17 cellular contexts compared by ENCODE assay signal in the genomic region with DNA sequence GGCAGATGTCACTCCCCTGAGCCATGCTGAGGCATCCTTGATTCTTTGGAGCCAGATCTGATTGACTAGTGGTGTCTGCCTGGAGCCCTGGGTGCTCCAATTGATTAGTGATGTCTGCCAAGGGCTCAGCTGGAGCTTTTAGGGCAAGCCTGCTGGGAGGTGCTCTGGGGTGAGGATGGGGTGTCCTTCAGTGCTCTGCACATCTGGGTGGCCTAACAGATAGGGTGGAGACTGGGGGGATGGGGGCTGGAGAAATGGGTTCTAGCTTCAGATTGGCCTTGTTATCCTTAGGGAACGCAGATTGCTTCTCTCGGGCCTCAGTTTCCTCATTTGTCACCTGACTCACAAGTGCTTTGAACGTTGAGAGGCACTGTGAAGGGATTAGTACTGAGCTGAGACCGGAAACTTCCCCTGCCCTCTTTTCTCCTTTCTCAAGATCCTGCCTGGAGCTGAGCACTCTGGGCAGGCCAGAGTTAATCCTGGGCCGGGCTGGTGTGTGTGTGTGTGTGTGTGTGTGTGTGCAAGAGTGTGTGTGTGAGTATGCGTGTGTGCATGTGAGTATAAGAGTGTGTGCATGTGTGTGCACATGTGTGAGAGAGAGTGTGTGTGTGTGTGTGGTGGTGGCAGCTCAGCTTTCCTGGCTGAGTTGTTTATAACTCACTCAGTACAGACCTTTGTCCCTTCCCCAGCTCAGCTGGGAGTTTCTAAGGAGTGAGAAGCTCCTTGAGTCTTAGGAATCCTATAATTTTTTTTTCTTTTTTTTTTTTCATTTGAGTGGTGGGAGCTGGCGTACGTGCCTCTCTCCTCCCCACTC. TPM values are rescaled to one million over a fixed set of nuclear protein-coding genes. Genes with fewer than 3 reads are reported as not detected.
DNase-seq lines count a peak whose midpoint lies in the region; ATAC-seq, FAIRE-seq and TF ChIP-seq lines count a peak whose summit lies in the region.
"Had no signal": no experiment of that assay in that cellular context is flagged by ENCODE, and none has a peak within 500 bp of the region (broad histone marks: within the 10 kb centered on the region; RNA-seq: fewer than 3 reads in every experiment).

No MANE protein-coding gene starts in this region.

- in situ Hi-C loops in transverse colon (cut with MboI; ENCODE audit: low pct_ligation_motif_present in 1 of 4, low pct_unique_long_range_greater_than_20kb in 1 of 4, low sequenced_read_pairs in 3 of 4): no loop called here

- no peak for FAIRE-seq in kidney (lab: Jason Lieb, UNC)

- H3K9ac ChIP-seq in SK-N-SH: no peak overlapping the region
- H3K9ac ChIP-seq in kidney (ENCODE audit: low read length in 2 of 2): no peak overlapping the region

- TF ChIP-seq EP300 in SK-N-SH (IDR thresholded peaks at IDR 0.05; ENCODE audit: borderline replicate concordance in 1 of 2, low read depth in 1 of 2, low read length in 1 of 2) (no peak), transverse colon (IDR thresholded peaks at IDR 0.05; ENCODE audit: low read depth) (no peak), ovary (IDR thresholded peaks at IDR 0.05) (no peak)

- no peaks in the 10 kb centered on the region for H3K36me3 ChIP-seq in SK-N-SH (replicated peaks in 1 of 2; ENCODE audit: control insufficient read depth in 1 of 2, insufficient read depth in 2 of 2, low read length in 1 of 2)
- H3K36me3 ChIP-seq in kidney (ENCODE audit: control insufficient read depth in 1 of 2, insufficient read depth in 2 of 2, low read length in 2 of 2): no peaks in the 10 kb centered on the region
- H3K36me3 ChIP-seq in transverse colon: no peaks in the 10 kb centered on the region
- H3K36me3 ChIP-seq in ovary: no peaks in the 10 kb centered on the region
- H3K36me3 ChIP-seq: ascending aorta had no signal

- TF ChIP-seq RAD21 in SK-N-SH (IDR thresholded peaks at IDR 0.05; ENCODE audit: low read length): no peak

- no peaks in the 10 kb centered on the region for H4K20me1 ChIP-seq in SK-N-SH (ENCODE audit: insufficient read depth)

- POLR2A ChIA-PET in SK-N-SH (lab: Yijun Ruan, JAX): no interaction called here

- H3F3A ChIP-seq in SK-N-SH (replicated peaks; ENCODE audit: insufficient read depth): no peaks in the 10 kb centered on the region

- CTCF ChIA-PET in SK-N-SH (lab: Yijun Ruan, JAX): interaction anchor here (0.6 to 2.3 kb wide), 4 partner anchors 8 to 60 kb away, joined by 3 to 10 read pairs (median 4); no protein-coding TSS in a partner anchor

- no peaks in the 10 kb centered on the region for H3K9me2 ChIP-seq in SK-N-SH

- H2AFZ ChIP-seq in SK-N-SH (ENCODE audit: low read depth): no peak overlapping the region

- TF ChIP-seq POLR2A in transverse colon (IDR thresholded peaks at IDR 0.05) (no peak), ovary (IDR thresholded peaks at IDR 0.05) (no peak)

- intact Hi-C loops in kidney (cut with DNase I): loop anchor here (10.0 kb wide), 1 partner anchor 131 kb away; no protein-coding TSS in a partner anchor
- intact Hi-C loops in transverse colon (cut with DNase I; ENCODE audit: low total_unique reads): no loop called here
- intact Hi-C loops in ovary (cut with DNase I): loop anchor here in 1 of 4 donors (5.0 kb wide), 1 partner anchor 64 kb away; no protein-coding TSS in a partner anchor

- no peaks in the 10 kb centered on the region for H3K9me3 ChIP-seq in SK-N-SH
- no peaks in the 10 kb centered on the region for H3K9me3 ChIP-seq in kidney (ENCODE audit: control insufficient read depth in 1 of 2, low read length in 2 of 2)
- H3K9me3 ChIP-seq in transverse colon: no peaks in the 10 kb centered on the region
- no peaks in the 10 kb centered on the region for H3K9me3 ChIP-seq in ovary
- H3K9me3 ChIP-seq: ascending aorta had no signal

- WGBS in SK-N-SH (ENCODE audit: low lambda C conversion rate): 74% methylated on average over 7 of the region's 8 CpGs
- 46 to 63% methylated on average over 2 to 8 of the region's 8 CpGs for WGBS in transverse colon (ENCODE audit: low coverage in 1 of 2), 2 donors
- 64 to 68% (median 68%) methylated on average over 8 of the region's 8 CpGs for WGBS in ovary, 3 donors

- H3K27me3 ChIP-seq in SK-N-SH (ENCODE audit: insufficient read depth) (no peaks in the 10 kb centered on the region), transverse colon (no peaks in the 10 kb centered on the region), ovary (no peaks in the 10 kb centered on the region)
- H3K27me3 ChIP-seq: ascending aorta had no signal

- DNase-seq in DMS53 (lab: John Stamatoyannopoulos, UW) (peak; percentile 25), DMS53 treated with DMSO at 0.1 percent for 48 hours (lab: John Stamatoyannopoulos, UW; ENCODE audit: unreplicated experiment) (no peak), SK-N-SH (peak; percentile 46), kidney (no peak), transverse colon (peak; percentile 60), HCEC 1CT (no peak), omental fat pad (ENCODE audit: low spot score) (no peak), ovary (no peak)
- DNase-seq: 8988T; activated CD4-positive, alpha-beta T cell treated with anti-CD3 and anti-CD28 coated beads, Interleukin-2, amount 50 U/mL, for 48 hours; CD4-positive, alpha-beta memory T cell; foreskin melanocyte; GF-D8; H7; natural killer cell; substantia nigra had no signal

- H3K4me1 ChIP-seq in SK-N-SH (ENCODE audit: control insufficient read depth in 1 of 2, insufficient read depth in 2 of 2, low read depth in 1 of 2, low read length in 1 of 2): peaks cover under 1 to 1% of the 10 kb centered on the region in 2 experiments; a peak in 2 of 4 replicates
- peaks cover 15 to 22% of the 10 kb centered on the region in 2 donors for H3K4me1 ChIP-seq in kidney (ENCODE audit: control insufficient read depth in 1 of 2, insufficient read depth in 1 of 2, low read depth in 1 of 2, low read length in 2 of 2)
- H3K4me1 ChIP-seq in transverse colon: peaks cover 17 to 58% (median 34%) of the 10 kb centered on the region in 4 donors
- no peaks in the 10 kb centered on the region for H3K4me1 ChIP-seq in ovary (ENCODE audit: insufficient read depth)

- ATAC-seq in omental fat pad (ENCODE audit: low FRiP score): no peak
- ATAC-seq: natural killer cell had no signal

- no peak overlapping the region for H3K4me2 ChIP-seq in SK-N-SH

- H3K27ac ChIP-seq in SK-N-SH (ENCODE audit: low read depth in 2 of 2, low read length in 1 of 2) (no peak overlapping the region), kidney (ENCODE audit: low read depth in 2 of 2, low read length in 2 of 2) (peak overlapping the region; percentile 27 to 57), transverse colon (peak overlapping the region; percentile 56 to 65 (median 62)), ovary (no peak overlapping the region)
- H3K27ac ChIP-seq: ascending aorta had no signal

- no peak for TF ChIP-seq CTCF in SK-N-SH (IDR thresholded peaks at IDR 0.05)
- TF ChIP-seq CTCF in kidney (IDR thresholded peaks at IDR 0.05; ENCODE audit: borderline replicate concordance, extremely low read depth, insufficient read depth): no peak
- no peak for TF ChIP-seq CTCF in transverse colon (IDR thresholded peaks at IDR 0.05)
- no peak for TF ChIP-seq CTCF in omental fat pad (IDR thresholded peaks at IDR 0.05)
- TF ChIP-seq CTCF in ovary (IDR thresholded peaks at IDR 0.05): no peak

- H3K79me2 ChIP-seq in SK-N-SH (ENCODE audit: insufficient read depth): no peaks in the 10 kb centered on the region

- H3K4me3 ChIP-seq in SK-N-SH (ENCODE audit: low read depth in 2 of 2, low read length in 1 of 2) (no peak overlapping the region), kidney (ENCODE audit: low read length in 2 of 2) (peak overlapping the region in 1 of 2 donors; percentile 37), transverse colon (no peak overlapping the region), ovary (no peak overlapping the region)
- H3K4me3 ChIP-seq: ascending aorta had no signal

TF ChIP-seq in SK-N-SH, 30 proteins besides CTCF, POLR2A, EP300 and RAD21 (continues in another document):
- TF ChIP-seq POLR2AphosphoS5 (IDR thresholded peaks at IDR 0.05; ENCODE audit: low read depth, low read length): no peak
- TF ChIP-seq NRF1 (IDR thresholded peaks at IDR 0.05; ENCODE audit: low read depth, low read length): no peak
- TF ChIP-seq FOSL2 (IDR thresholded peaks at IDR 0.05; ENCODE audit: borderline replicate concordance, low read depth): no peak
- TF ChIP-seq RCOR1 (IDR thresholded peaks at IDR 0.05; ENCODE audit: low read length): no peak
- TF ChIP-seq, protein P1, sequence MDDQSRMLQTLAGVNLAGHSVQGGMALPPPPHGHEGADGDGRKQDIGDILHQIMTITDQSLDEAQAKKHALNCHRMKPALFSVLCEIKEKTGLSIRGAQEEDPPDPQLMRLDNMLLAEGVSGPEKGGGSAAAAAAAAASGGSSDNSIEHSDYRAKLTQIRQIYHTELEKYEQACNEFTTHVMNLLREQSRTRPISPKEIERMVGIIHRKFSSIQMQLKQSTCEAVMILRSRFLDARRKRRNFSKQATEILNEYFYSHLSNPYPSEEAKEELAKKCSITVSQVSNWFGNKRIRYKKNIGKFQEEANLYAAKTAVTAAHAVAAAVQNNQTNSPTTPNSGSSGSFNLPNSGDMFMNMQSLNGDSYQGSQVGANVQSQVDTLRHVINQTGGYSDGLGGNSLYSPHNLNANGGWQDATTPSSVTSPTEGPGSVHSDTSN (IDR thresholded peaks at IDR 0.05): no peak
- TF ChIP-seq CHD2 (IDR thresholded peaks at IDR 0.05; ENCODE audit: low read length, partially characterized antibody): no peak

RNA-seq across cellular contexts. Expression of gene IER5L, which starts 5.6 kb away (rescaled TPM):
- 8.9 and 16.2 TPM in 2 replicates for polyA plus RNA-seq in SK-N-SH (2012; rRNA removed)
- 6.6 and 9.6 TPM in 2 replicates for polyA plus RNA-seq in SK-N-SH (2012; cell fraction: cytosol; rRNA removed)
- polyA plus RNA-seq in SK-N-SH (2012; cell fraction: nucleus; rRNA removed): 22.0 and 25.7 TPM in 2 replicates
- 46.9 TPM for total RNA-seq in kidney
- polyA plus RNA-seq in kidney (ENCODE audit: insufficient read depth, low read depth, low replicate concordance): 18.0 TPM
- total RNA-seq in transverse colon: 1 to 10 TPM; 1.8 to 6.5 (median 5.2) TPM
- 10 to 100 TPM in 3 of 4 donors, 1 to 10 TPM in 1; 9.0 to 23.9 (median 20.2) TPM for total RNA-seq in omental fat pad
- 10 to 100 TPM; 15.4 to 74.3 (median 45.0) TPM for total RNA-seq in ovary
- polyA plus RNA-seq in ovary: 10 to 100 TPM in 1 of 2 donors, 1 to 10 TPM in 1; 2.5 to 14.9 TPM

Comparison
In these comparisons a context has a peak if more than half of its experiments do, and no peak if none do; other contexts are left out.
1. DNase-seq: peak in DMS53 (single experiment), SK-N-SH (single experiment) and transverse colon (single experiment); none in DMS53 treated with DMSO at 0.1 percent for 48 hours (single experiment), kidney (single experiment), HCEC 1CT (single experiment), omental fat pad (single experiment) and ovary (0 of 5).
2. H3K27ac ChIP-seq: peak in kidney (2 of 2) and transverse colon (4 of 4); none in SK-N-SH (0 of 2) and ovary (0 of 2).